1 cellular context compared by ENCODE assay signal in the genomic region with DNA sequence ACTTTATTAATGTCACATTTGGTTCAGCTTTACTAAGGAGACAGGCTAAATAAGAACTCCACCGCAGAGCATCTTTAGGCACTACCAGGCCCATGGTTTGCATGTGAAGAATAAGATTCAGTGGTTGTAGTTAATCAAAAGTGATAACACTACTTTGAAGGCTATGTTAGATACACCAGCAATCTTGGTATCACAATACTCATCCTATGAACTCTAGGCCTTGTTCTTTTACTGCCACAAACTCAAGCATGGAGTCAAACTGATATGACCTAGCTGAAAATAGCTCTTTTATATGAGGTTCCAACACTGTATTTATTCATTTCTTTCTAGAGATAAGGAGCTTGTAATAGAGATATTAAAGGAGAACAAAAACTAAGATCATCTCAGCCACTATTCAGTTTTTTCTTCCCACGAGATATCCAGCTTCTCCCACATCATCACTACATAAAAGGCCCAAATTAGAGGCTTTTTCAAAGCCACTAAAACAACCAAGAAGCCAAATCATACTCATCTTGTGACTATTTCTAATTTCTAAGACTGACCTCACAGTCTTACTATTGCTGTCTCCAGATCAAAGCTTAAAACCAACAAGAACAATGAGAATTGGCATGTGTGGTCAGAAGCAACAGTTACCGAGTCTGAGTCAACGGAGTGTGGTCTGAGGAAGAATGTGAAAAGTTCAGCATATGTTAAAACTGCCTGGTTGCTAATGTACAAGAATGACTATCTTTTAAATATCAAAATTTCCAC.
TF ChIP-seq lines count a peak whose summit lies in the region.

No MANE protein-coding gene starts in this region.

TF ChIP-seq in GM23338, 12 proteins besides CTCF, POLR2A, EP300 and RAD21 (continued from another document):
- TF ChIP-seq, protein P1, sequence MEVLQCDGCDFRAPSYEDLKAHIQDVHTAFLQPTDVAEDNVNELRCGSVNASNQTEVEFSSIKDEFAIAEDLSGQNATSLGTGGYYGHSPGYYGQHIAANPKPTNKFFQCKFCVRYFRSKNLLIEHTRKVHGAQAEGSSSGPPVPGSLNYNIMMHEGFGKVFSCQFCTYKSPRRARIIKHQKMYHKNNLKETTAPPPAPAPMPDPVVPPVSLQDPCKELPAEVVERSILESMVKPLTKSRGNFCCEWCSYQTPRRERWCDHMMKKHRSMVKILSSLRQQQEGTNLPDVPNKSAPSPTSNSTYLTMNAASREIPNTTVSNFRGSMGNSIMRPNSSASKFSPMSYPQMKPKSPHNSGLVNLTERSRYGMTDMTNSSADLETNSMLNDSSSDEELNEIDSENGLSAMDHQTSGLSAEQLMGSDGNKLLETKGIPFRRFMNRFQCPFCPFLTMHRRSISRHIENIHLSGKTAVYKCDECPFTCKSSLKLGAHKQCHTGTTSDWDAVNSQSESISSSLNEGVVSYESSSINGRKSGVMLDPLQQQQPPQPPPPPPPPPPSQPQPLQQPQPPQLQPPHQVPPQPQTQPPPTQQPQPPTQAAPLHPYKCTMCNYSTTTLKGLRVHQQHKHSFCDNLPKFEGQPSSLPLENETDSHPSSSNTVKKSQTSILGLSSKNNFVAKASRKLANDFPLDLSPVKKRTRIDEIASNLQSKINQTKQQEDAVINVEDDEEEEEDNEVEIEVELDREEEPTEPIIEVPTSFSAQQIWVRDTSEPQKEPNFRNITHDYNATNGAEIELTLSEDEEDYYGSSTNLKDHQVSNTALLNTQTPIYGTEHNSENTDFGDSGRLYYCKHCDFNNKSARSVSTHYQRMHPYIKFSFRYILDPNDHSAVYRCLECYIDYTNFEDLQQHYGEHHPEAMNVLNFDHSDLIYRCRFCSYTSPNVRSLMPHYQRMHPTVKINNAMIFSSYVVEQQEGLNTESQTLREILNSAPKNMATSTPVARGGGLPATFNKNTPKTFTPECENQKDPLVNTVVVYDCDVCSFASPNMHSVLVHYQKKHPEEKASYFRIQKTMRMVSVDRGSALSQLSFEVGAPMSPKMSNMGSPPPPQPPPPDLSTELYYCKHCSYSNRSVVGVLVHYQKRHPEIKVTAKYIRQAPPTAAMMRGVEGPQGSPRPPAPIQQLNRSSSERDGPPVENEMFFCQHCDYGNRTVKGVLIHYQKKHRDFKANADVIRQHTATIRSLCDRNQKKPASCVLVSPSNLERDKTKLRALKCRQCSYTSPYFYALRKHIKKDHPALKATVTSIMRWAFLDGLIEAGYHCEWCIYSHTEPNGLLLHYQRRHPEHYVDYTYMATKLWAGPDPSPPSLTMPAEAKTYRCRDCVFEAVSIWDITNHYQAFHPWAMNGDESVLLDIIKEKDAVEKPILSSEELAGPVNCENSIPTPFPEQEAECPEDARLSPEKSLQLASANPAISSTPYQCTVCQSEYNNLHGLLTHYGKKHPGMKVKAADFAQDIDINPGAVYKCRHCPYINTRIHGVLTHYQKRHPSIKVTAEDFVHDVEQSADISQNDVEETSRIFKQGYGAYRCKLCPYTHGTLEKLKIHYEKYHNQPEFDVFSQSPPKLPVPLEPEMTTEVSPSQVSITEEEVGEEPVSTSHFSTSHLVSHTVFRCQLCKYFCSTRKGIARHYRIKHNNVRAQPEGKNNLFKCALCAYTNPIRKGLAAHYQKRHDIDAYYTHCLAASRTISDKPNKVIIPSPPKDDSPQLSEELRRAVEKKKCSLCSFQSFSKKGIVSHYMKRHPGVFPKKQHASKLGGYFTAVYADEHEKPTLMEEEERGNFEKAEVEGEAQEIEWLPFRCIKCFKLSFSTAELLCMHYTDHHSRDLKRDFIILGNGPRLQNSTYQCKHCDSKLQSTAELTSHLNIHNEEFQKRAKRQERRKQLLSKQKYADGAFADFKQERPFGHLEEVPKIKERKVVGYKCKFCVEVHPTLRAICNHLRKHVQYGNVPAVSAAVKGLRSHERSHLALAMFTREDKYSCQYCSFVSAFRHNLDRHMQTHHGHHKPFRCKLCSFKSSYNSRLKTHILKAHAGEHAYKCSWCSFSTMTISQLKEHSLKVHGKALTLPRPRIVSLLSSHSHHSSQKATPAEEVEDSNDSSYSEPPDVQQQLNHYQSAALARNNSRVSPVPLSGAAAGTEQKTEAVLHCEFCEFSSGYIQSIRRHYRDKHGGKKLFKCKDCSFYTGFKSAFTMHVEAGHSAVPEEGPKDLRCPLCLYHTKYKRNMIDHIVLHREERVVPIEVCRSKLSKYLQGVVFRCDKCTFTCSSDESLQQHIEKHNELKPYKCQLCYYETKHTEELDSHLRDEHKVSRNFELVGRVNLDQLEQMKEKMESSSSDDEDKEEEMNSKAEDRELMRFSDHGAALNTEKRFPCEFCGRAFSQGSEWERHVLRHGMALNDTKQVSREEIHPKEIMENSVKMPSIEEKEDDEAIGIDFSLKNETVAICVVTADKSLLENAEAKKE (CRISPR knock-in tag; IDR thresholded peaks at IDR 0.05): no peak
- TF ChIP-seq EZH2 (IDR thresholded peaks at IDR 0.05; ENCODE audit: low read depth, unreplicated experiment): no peak
- TF ChIP-seq, protein P2, sequence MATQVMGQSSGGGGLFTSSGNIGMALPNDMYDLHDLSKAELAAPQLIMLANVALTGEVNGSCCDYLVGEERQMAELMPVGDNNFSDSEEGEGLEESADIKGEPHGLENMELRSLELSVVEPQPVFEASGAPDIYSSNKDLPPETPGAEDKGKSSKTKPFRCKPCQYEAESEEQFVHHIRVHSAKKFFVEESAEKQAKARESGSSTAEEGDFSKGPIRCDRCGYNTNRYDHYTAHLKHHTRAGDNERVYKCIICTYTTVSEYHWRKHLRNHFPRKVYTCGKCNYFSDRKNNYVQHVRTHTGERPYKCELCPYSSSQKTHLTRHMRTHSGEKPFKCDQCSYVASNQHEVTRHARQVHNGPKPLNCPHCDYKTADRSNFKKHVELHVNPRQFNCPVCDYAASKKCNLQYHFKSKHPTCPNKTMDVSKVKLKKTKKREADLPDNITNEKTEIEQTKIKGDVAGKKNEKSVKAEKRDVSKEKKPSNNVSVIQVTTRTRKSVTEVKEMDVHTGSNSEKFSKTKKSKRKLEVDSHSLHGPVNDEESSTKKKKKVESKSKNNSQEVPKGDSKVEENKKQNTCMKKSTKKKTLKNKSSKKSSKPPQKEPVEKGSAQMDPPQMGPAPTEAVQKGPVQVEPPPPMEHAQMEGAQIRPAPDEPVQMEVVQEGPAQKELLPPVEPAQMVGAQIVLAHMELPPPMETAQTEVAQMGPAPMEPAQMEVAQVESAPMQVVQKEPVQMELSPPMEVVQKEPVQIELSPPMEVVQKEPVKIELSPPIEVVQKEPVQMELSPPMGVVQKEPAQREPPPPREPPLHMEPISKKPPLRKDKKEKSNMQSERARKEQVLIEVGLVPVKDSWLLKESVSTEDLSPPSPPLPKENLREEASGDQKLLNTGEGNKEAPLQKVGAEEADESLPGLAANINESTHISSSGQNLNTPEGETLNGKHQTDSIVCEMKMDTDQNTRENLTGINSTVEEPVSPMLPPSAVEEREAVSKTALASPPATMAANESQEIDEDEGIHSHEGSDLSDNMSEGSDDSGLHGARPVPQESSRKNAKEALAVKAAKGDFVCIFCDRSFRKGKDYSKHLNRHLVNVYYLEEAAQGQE (IDR thresholded peaks at IDR 0.05; ENCODE audit: unreplicated experiment): no peak
- TF ChIP-seq STAT1 (IDR thresholded peaks at IDR 0.05; ENCODE audit: unreplicated experiment): no peak
